ENCODE assay signal across 10 cellular contexts in genomic region chr4:8274772-8275241, GRCh38. TPM values are rescaled to one million over a fixed set of nuclear protein-coding genes. Genes with fewer than 3 reads are reported as not detected.
DNase-seq lines count a peak whose midpoint lies in the region; ATAC-seq and TF ChIP-seq lines count a peak whose summit lies in the region.
"Had no signal": no experiment of that assay in that cellular context is flagged by ENCODE, and none has a peak within 500 bp of the region (broad histone marks: within the 10 kb centered on the region; RNA-seq: fewer than 3 reads in every experiment).

No MANE protein-coding gene starts in this region.

- H3K36me3 ChIP-seq in mammary epithelial cell (ENCODE audit: insufficient read depth, low read length) (no peaks in the 10 kb centered on the region), thoracic aorta (no peaks in the 10 kb centered on the region)
- no peaks in the 10 kb centered on the region for H3K36me3 ChIP-seq in naive thymus-derived CD4-positive, alpha-beta T cell (ENCODE audit: control insufficient read depth in 2 of 3, insufficient read depth in 3 of 3, low read length in 3 of 3)

- H3K9ac ChIP-seq in mammary epithelial cell (ENCODE audit: insufficient read depth, low read length), result no peak overlapping the region

- H2AFZ ChIP-seq in mammary epithelial cell (ENCODE audit: low read depth, low read length), result no peak overlapping the region

- intact Hi-C loops in mammary epithelial cell (cut with micrococcal nuclease), result loop anchor here (1.0 kb wide), 1 partner anchor 128 kb away; no protein-coding TSS in a partner anchor
- intact Hi-C loops in naive thymus-derived CD4-positive, alpha-beta T cell (cut with micrococcal nuclease), result no loop called here

- WGBS in mammary epithelial cell (ENCODE audit: low coverage, missing lambda C conversion rate), result 13% methylated on average over 11 of the region's 12 CpGs

- dilution Hi-C loops in mammary epithelial cell (cut with HindIII; ENCODE audit: low sequenced_read_pairs), result no loop called here

- DNase-seq in LHCN-M2 (ENCODE audit: low read depth) (peak; percentile 66), mammary epithelial cell (peak; percentile 17), left kidney (ENCODE audit: low read depth, low spot score) (peak; percentile 97), thoracic aorta (ENCODE audit: low spot score) (peak; percentile 66), NAMALWA (ENCODE audit: low spot score) (no peak), HUDEP-2 (lab: John Stamatoyannopoulos, UW; ENCODE audit: unreplicated experiment in 76 of 76) (no peak)
- no peak for DNase-seq in activated CD8-positive, alpha-beta memory T cell treated with anti-CD3 and anti-CD28 coated beads, Interleukin-2, amount 50 U/mL, for 48 hours
- no peak for DNase-seq in naive thymus-derived CD4-positive, alpha-beta T cell
- DNase-seq: activated B cell treated with CpG ODN at 0.5 μM for 24 hours had no signal

- CTCF ChIA-PET in mammary epithelial cell (lab: Charles Lee; ENCODE audit: low non-redundant PET), result interaction anchor here (0.6 kb wide), 1 partner anchor 128 kb away, joined by 4 read pairs; no protein-coding TSS in a partner anchor
- CTCF ChIA-PET in naive thymus-derived CD4-positive, alpha-beta T cell (lab: Charles Lee), result no interaction called here

- no TSS peak for BruUV-seq in mammary epithelial cell (replicated peaks; lab: Mats Ljungman, UMichigan)

- H3K9me3 ChIP-seq in mammary epithelial cell (replicated peaks; ENCODE audit: insufficient read depth, low read length) (no peaks in the 10 kb centered on the region), thoracic aorta (no peaks in the 10 kb centered on the region)
- no peaks in the 10 kb centered on the region for H3K9me3 ChIP-seq in naive thymus-derived CD4-positive, alpha-beta T cell (ENCODE audit: control insufficient read depth in 2 of 3, low read length in 3 of 3)

- peaks cover 0 to 5% (median 0%) of the 10 kb centered on the region in 7 donors for H3K4me1 Mint-ChIP-seq in naive thymus-derived CD4-positive, alpha-beta T cell
- H3K4me1 Mint-ChIP-seq: activated B cell treated with CpG ODN at 0.5 μM for 24 hours had no signal

- no peaks in the 10 kb centered on the region for H3K36me3 Mint-ChIP-seq in naive thymus-derived CD4-positive, alpha-beta T cell

- H3K4me1 ChIP-seq in mammary epithelial cell (ENCODE audit: insufficient read depth, low read length), result peaks cover 12% of the 10 kb centered on the region
- H3K4me1 ChIP-seq in thoracic aorta (ENCODE audit: control insufficient read depth in 1 of 2, low read depth in 2 of 2), result peaks cover 14 to 68% of the 10 kb centered on the region in 2 donors
- no peaks in the 10 kb centered on the region for H3K4me1 ChIP-seq in naive thymus-derived CD4-positive, alpha-beta T cell (ENCODE audit: control insufficient read depth in 2 of 2, insufficient read depth in 2 of 2, low read length in 2 of 2)

- no peak overlapping the region for H3K4me3 Mint-ChIP-seq in naive thymus-derived CD4-positive, alpha-beta T cell
- H3K4me3 Mint-ChIP-seq: activated B cell treated with CpG ODN at 0.5 μM for 24 hours had no signal

- ATAC-seq in thoracic aorta (ENCODE audit: insufficient number of reproducible peaks, low FRiP score, low read depth), result peak; percentile 40
- no peak for ATAC-seq in naive thymus-derived CD4-positive, alpha-beta T cell
- ATAC-seq: HCT116 had no signal

- H3K4me3 ChIP-seq in mammary epithelial cell (replicated peaks in 1 of 3; ENCODE audit: insufficient read depth in 1 of 3, low read depth in 2 of 3, low read length in 3 of 3) (no peak overlapping the region), thoracic aorta (no peak overlapping the region)
- H3K4me3 ChIP-seq in naive thymus-derived CD4-positive, alpha-beta T cell (ENCODE audit: low read length), result no peak overlapping the region

- no peaks in the 10 kb centered on the region for H4K20me1 ChIP-seq in mammary epithelial cell (ENCODE audit: insufficient read depth, low read length)

- H3K27me3 ChIP-seq in mammary epithelial cell (ENCODE audit: insufficient read depth, low read length) (peaks cover 9% of the 10 kb centered on the region), thoracic aorta (replicated peaks; ENCODE audit: insufficient read depth) (no peaks in the 10 kb centered on the region)
- no peaks in the 10 kb centered on the region for H3K27me3 ChIP-seq in naive thymus-derived CD4-positive, alpha-beta T cell (ENCODE audit: control insufficient read depth in 2 of 2, insufficient read depth in 2 of 2, low read length in 2 of 2)

- peaks cover 0 to 6% (median 0%) of the 10 kb centered on the region in 11 donors for H3K9me3 Mint-ChIP-seq in naive thymus-derived CD4-positive, alpha-beta T cell
- H3K9me3 Mint-ChIP-seq: activated B cell treated with CpG ODN at 0.5 μM for 24 hours had no signal

- TF ChIP-seq CTCF in mammary epithelial cell (conservative IDR thresholded peaks at IDR 0.05 in 1 of 2, IDR thresholded peaks at IDR 0.05 in 1 of 2; ENCODE audit: extremely low read depth in 1 of 2, insufficient read depth in 1 of 2, low read depth in 1 of 2, low read length in 2 of 2), result peak; percentile 20 to 47
- TF ChIP-seq CTCF in thoracic aorta (IDR thresholded peaks at IDR 0.05), result peak; percentile 48

- POLR2A ChIA-PET in naive thymus-derived CD4-positive, alpha-beta T cell (lab: Charles Lee), result no interaction called here

- no peak overlapping the region for H3K27ac ChIP-seq in mammary epithelial cell (ENCODE audit: insufficient read depth, low read depth, low read length)
- peak overlapping the region; percentile 33 to 38 for H3K27ac ChIP-seq in thoracic aorta
- no peak overlapping the region for H3K27ac ChIP-seq in naive thymus-derived CD4-positive, alpha-beta T cell (ENCODE audit: low read depth, low read length)

- H3K79me2 ChIP-seq in mammary epithelial cell (ENCODE audit: insufficient read depth, low read length), result no peaks in the 10 kb centered on the region

- peaks cover 8 to 43% (median 11%) of the 10 kb centered on the region in 5 donors for H3K27me3 Mint-ChIP-seq in naive thymus-derived CD4-positive, alpha-beta T cell

- in situ Hi-C loops in mammary epithelial cell (cut with MboI; ENCODE audit: low sequenced_read_pairs in 2 of 2), result no loop called here

- no peak overlapping the region for H3K4me2 ChIP-seq in mammary epithelial cell (ENCODE audit: insufficient read depth, low read depth, low read length)

- H3K27ac Mint-ChIP-seq in naive thymus-derived CD4-positive, alpha-beta T cell, result no peak overlapping the region
- H3K27ac Mint-ChIP-seq: activated B cell treated with CpG ODN at 0.5 μM for 24 hours had no signal

RNA-seq across cellular contexts. Expression of gene HTRA3, which starts 5.3 kb away (rescaled TPM):
- total RNA-seq in LHCN-M2 (2014; rRNA removed) (69.6 and 116 TPM in 2 replicates), mammary epithelial cell (under 1 TPM in 1 of 2 donors, not detected in 1; 0.17 TPM), thoracic aorta (10 to 100 TPM; 52.6 to 55.5 TPM)
- polyA plus RNA-seq in LHCN-M2 (2012), result 17.8 TPM
- polyA plus RNA-seq in mammary epithelial cell, result not detected
- 2.5 TPM for polyA minus RNA-seq in mammary epithelial cell
- not detected for total RNA-seq in naive thymus-derived CD4-positive, alpha-beta T cell
- polyA plus RNA-seq in naive thymus-derived CD4-positive, alpha-beta T cell, result not detected
- total RNA-seq: activated B cell treated with CpG ODN at 0.5 μM for 24 hours had no signal

Comparison
In these comparisons a context has a peak if more than half of its experiments do, and no peak if none do; other contexts are left out.
1. DNase-seq: peak in LHCN-M2 (single experiment), mammary epithelial cell (single experiment), left kidney (single experiment) and thoracic aorta (single experiment); none in NAMALWA (single experiment), activated CD8-positive, alpha-beta memory T cell treated with anti-CD3 and anti-CD28 coated beads, Interleukin-2, amount 50 U/mL, for 48 hours (single experiment), HUDEP-2 (0 of 76) and naive thymus-derived CD4-positive, alpha-beta T cell (0 of 9).
2. H3K27ac ChIP-seq: peak in thoracic aorta (2 of 2); none in mammary epithelial cell (single experiment) and naive thymus-derived CD4-positive, alpha-beta T cell (single experiment).
3. RNA of gene HTRA3, which starts 5.3 kb away (total RNA-seq): 69.6 to 116 TPM in LHCN-M2 and 52.6 to 55.5 TPM in thoracic aorta; 0.17 TPM in mammary epithelial cell and not detected in naive thymus-derived CD4-positive, alpha-beta T cell; every median in the first group is over 10 times any median in the second.